Comparison of ENCODE assay signal across 8 cellular contexts in the genomic region with DNA sequence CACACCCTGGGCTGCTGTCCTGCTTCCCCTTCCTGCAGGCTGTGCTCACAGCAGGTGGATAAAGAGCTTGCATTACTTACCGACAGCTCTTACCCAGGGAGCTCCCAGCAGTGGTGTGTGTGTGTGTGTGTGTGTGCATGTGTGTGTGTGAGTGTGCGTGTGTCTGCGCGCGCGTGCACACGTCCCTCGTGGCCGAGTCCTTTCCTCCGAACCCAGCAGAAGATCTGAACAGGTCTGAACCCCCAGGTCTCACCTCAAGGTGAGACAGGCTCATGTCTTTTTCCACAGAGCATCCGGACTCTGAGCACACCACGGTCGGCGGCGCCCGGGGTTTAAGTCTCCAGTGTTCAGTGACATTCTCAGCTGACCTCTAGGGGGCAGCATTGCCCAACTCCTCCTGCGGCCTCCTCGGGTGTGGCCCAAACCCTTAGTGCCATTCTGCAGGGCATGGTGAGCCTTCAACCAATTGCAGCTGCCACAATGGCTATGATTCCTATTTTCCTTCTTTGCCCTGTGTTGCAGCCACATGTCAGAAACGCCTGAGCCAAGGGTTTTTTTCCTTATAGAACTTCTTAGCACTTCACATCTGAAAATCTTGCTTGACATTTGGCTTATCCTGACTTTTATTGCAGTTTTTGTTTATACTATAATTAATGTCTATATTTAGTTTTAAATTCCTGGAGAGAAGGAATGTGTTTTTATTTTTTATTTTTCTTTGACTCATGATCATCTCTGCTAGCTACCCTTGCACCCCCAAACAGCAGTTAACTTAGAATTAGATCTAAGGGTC.
A peak's percentile ranks its signal among the peaks of the same experiment; 100 is the strongest.
DNase-seq lines count a peak whose midpoint lies in the region; ATAC-seq lines count a peak whose summit lies in the region.

No MANE protein-coding gene starts in this region.

- H3K36me3 Mint-ChIP-seq in activated CD4-positive, alpha-beta memory T cell treated with anti-CD3 and anti-CD28 coated beads, Interleukin-2, amount 10 ng/mL, durations not matched to agents 7 days and 5 days (ENCODE audit: low read depth) = no peaks in the 10 kb centered on the region

- H3K27me3 Mint-ChIP-seq in activated CD4-positive, alpha-beta memory T cell treated with anti-CD3 and anti-CD28 coated beads, Interleukin-2, amount 10 ng/mL, durations not matched to agents 7 days and 5 days = peaks cover 31% of the 10 kb centered on the region

- POLR2A ChIA-PET in activated CD4-positive, alpha-beta memory T cell treated with anti-CD3 and anti-CD28 coated beads, Interleukin-2, amount 10 ng/mL, durations not matched to agents 7 days and 5 days (lab: Charles Lee) = no interaction called here

- DNase-seq in C1 segment of cervical spinal cord (lab: John Stamatoyannopoulos, UW) (peak in 11 of 14 donors; percentile 8 to 63 (median 30)), GM19240 (ENCODE audit: insufficient read length, low spot score) (peak; percentile 67), NCI-H526 (lab: John Stamatoyannopoulos, UW) (peak; percentile 63 to 90), medulla oblongata (ENCODE audit: extremely low spot score) (peak; percentile 78)
- peak; percentile 78 for DNase-seq in activated CD4-positive, alpha-beta memory T cell treated with anti-CD3 and anti-CD28 coated beads, Interleukin-2, amount 10 ng/mL, durations not matched to agents 7 days and 5 days
- peak; percentile 62 for DNase-seq in effector CD4-positive, alpha-beta T cell
- DNase-seq in stimulated activated CD8-positive, alpha-beta memory T cell treated with anti-CD3 and anti-CD28 coated beads, Interleukin-15, amount 100 ng/mL, for 4 hours (ENCODE audit: low read depth in 2 of 2) = peak; percentile 34 to 42

- peak; percentile 92 for ATAC-seq in HG03354 (IDR thresholded peaks at IDR 0.05; ENCODE audit: poor library complexity, severe bottlenecking, unreplicated experiment)

- H3K27ac Mint-ChIP-seq in activated CD4-positive, alpha-beta memory T cell treated with anti-CD3 and anti-CD28 coated beads, Interleukin-2, amount 10 ng/mL, durations not matched to agents 7 days and 5 days = no peak overlapping the region

- H3K4me1 Mint-ChIP-seq in activated CD4-positive, alpha-beta memory T cell treated with anti-CD3 and anti-CD28 coated beads, Interleukin-2, amount 10 ng/mL, durations not matched to agents 7 days and 5 days = peaks cover 9% of the 10 kb centered on the region

- no peak overlapping the region for H3K4me3 Mint-ChIP-seq in activated CD4-positive, alpha-beta memory T cell treated with anti-CD3 and anti-CD28 coated beads, Interleukin-2, amount 10 ng/mL, durations not matched to agents 7 days and 5 days

- CTCF ChIA-PET in activated CD4-positive, alpha-beta memory T cell treated with anti-CD3 and anti-CD28 coated beads, Interleukin-2, amount 10 ng/mL, durations not matched to agents 7 days and 5 days (lab: Charles Lee) = interaction anchor here (0.8 to 1.4 kb wide), 10 partner anchors 8 to 1053 kb away, joined by 3 to 8 read pairs (median 3); no protein-coding TSS in a partner anchor

- H3K9me3 Mint-ChIP-seq in activated CD4-positive, alpha-beta memory T cell treated with anti-CD3 and anti-CD28 coated beads, Interleukin-2, amount 10 ng/mL, durations not matched to agents 7 days and 5 days = no peaks in the 10 kb centered on the region

Comparison
In these comparisons a context has a peak if more than half of its experiments do, and no peak if none do; other contexts are left out.
1. Peak in every context shown above with its lines: DNase-seq and ATAC-seq.